In the genomic region with DNA sequence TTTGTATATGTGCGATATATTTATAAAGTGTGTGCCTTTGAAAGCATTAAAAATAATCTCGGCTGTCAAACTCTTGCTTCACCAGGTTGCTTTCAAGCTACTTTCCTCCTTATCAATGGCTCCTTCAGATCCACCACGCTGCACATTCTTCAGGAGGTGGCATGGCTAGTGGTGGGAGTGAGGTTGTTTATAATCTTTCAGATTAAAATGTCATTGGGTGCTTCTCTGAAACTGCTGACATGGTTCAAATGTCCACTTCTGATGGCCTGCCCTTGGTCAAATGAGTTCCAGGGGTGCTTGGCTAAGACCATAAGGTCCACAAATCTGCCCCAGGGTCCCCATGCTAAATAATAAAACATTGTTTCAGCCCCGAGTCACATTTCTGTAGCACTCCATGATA, we compare ENCODE assay signal across 23 cellular contexts. TPM values are rescaled to one million over a fixed set of nuclear protein-coding genes. Genes with fewer than 3 reads are reported as not detected.
A peak's percentile ranks its signal among the peaks of the same experiment; 100 is the strongest.
DNase-seq lines count a peak whose midpoint lies in the region; ATAC-seq, FAIRE-seq and TF ChIP-seq lines count a peak whose summit lies in the region.
"Had no signal": no experiment of that assay in that cellular context is flagged by ENCODE, and none has a peak within 500 bp of the region (broad histone marks: within the 10 kb centered on the region; RNA-seq: fewer than 3 reads in every experiment).

No MANE protein-coding gene starts in this region.

- H3K36me3 ChIP-seq in SK-N-SH (replicated peaks in 1 of 2; ENCODE audit: control insufficient read depth in 1 of 2, insufficient read depth in 2 of 2, low read length in 1 of 2) (no peaks in the 10 kb centered on the region), rectal smooth muscle tissue (ENCODE audit: control insufficient read depth, insufficient read depth, low read length) (no peaks in the 10 kb centered on the region)

- H3K27me3 ChIP-seq in SK-N-SH (ENCODE audit: insufficient read depth) (no peaks in the 10 kb centered on the region), rectal smooth muscle tissue (ENCODE audit: control insufficient read depth, insufficient read depth, low read length) (no peaks in the 10 kb centered on the region)

- H3K9me3 ChIP-seq in A549 (no peaks in the 10 kb centered on the region), SK-N-SH (no peaks in the 10 kb centered on the region)
- H3K9me3 ChIP-seq: Caco-2 had no signal

- no peak overlapping the region for H2AFZ ChIP-seq in SK-N-SH (ENCODE audit: low read depth)

- DNase-seq in A549 (ENCODE audit: low read depth in 1 of 2, low spot score in 1 of 2) (no peak), SK-N-SH (peak; percentile 46), fibroblast of villous mesenchyme (ENCODE audit: low read depth) (peak; percentile 48), NK-92 (lab: John Stamatoyannopoulos, UW; ENCODE audit: unreplicated experiment) (no peak), nucleus accumbens (lab: John Stamatoyannopoulos, UW) (no peak)
- no peak for DNase-seq in stimulated activated CD4-positive, alpha-beta T cell treated with anti-CD3 and anti-CD28 coated beads, Interleukin-15, amount 100 ng/mL, for 24 hours
- DNase-seq: Caco-2; CD4-positive, CD25-positive, alpha-beta regulatory T cell; DMS 273 treated with DMSO at 0.1 percent for 48 hours; DND-41; GOT3; HCEC 1CT; Kasumi-1; NCI-H1417; NCI-H1694 treated with DMSO at 0.1 percent for 48 hours; NCI-H446 treated with DMSO at 0.1 percent for 48 hours; NCI-H526 treated with DMSO at 0.1 percent for 48 hours; SHP77 had no signal

- no peak for TF ChIP-seq POLR2A in A549 (IDR thresholded peaks at IDR 0.05; ENCODE audit: low read length)

- 74% methylated on average over 4 of the region's 4 CpGs for WGBS in A549 (ENCODE audit: missing lambda C conversion rate)
- WGBS in SK-N-SH (ENCODE audit: low lambda C conversion rate) = 80% methylated on average over 4 of the region's 4 CpGs

- H3K4me3 ChIP-seq in A549 (no peak overlapping the region), SK-N-SH (ENCODE audit: low read depth in 2 of 2, low read length in 1 of 2) (no peak overlapping the region), fibroblast of villous mesenchyme (ENCODE audit: low read depth, low read length) (no peak overlapping the region), rectal smooth muscle tissue (ENCODE audit: low read length) (no peak overlapping the region)
- H3K4me3 ChIP-seq: SK-N-MC had no signal

- ATAC-seq in A549 (no peak), GM18858 (IDR thresholded peaks at IDR 0.05; ENCODE audit: unreplicated experiment) (no peak)

- H3K27ac ChIP-seq in A549 (no peak overlapping the region), SK-N-SH (ENCODE audit: low read depth in 2 of 2, low read length in 1 of 2) (peak overlapping the region in 1 of 2 experiments; percentile 95; a peak in 2 of 4 replicates), rectal smooth muscle tissue (ENCODE audit: low read depth, low read length) (peak overlapping the region; percentile 63)
- H3K27ac ChIP-seq: SK-N-MC had no signal

- peaks cover 25% of the 10 kb centered on the region for H3K79me2 ChIP-seq in SK-N-SH (ENCODE audit: insufficient read depth)

- FAIRE-seq in A549 (lab: Jason Lieb, UNC) = no peak
- FAIRE-seq: A204.1, GM12892 had no signal

- H3K9ac ChIP-seq in SK-N-SH (no peak overlapping the region), rectal smooth muscle tissue (ENCODE audit: low read length) (no peak overlapping the region)

- POLR2A ChIA-PET in A549 (lab: Yijun Ruan, JAX) (no interaction called here), SK-N-SH (lab: Yijun Ruan, JAX) (interaction anchor here (1.0 to 4.6 kb wide), 2 partner anchors 9 to 36 kb away, joined by 4 to 44 read pairs; partner anchors contain the start of gene ARHGAP31)

- peaks cover 3% of the 10 kb centered on the region for H3F3A ChIP-seq in SK-N-SH (replicated peaks; ENCODE audit: insufficient read depth)

- TF ChIP-seq RAD21 in A549 (conservative IDR thresholded peaks at IDR 0.05 in 1 of 2, IDR thresholded peaks at IDR 0.05 in 1 of 2) (no peak), SK-N-SH (IDR thresholded peaks at IDR 0.05; ENCODE audit: low read length) (no peak)

- no peaks in the 10 kb centered on the region for H3K9me2 ChIP-seq in SK-N-SH

- H3K4me2 ChIP-seq in A549 (no peak overlapping the region), SK-N-SH (no peak overlapping the region)

- TF ChIP-seq EP300 in A549 (IDR thresholded peaks at IDR 0.05) (no peak), SK-N-SH (IDR thresholded peaks at IDR 0.05; ENCODE audit: borderline replicate concordance in 1 of 2, low read depth in 1 of 2, low read length in 1 of 2) (peak in 1 of 2 experiments; percentile 82; a peak in 2 of 4 replicates)

- TF ChIP-seq CTCF in A549 (IDR thresholded peaks at IDR 0.05) (no peak), SK-N-SH (IDR thresholded peaks at IDR 0.05) (no peak), fibroblast of villous mesenchyme (IDR thresholded peaks at IDR 0.05; ENCODE audit: insufficient read depth, low read depth, low read length) (no peak)

- CTCF ChIA-PET in A549 (lab: Yijun Ruan, JAX) (interaction anchor here (1.7 kb wide), 1 partner anchor 9 kb away, joined by 6 read pairs; no protein-coding TSS in a partner anchor), SK-N-SH (lab: Yijun Ruan, JAX) (interaction anchor here (1.2 to 2.7 kb wide), 3 partner anchors 9 to 58 kb away, joined by 3 to 11 read pairs (median 6); no protein-coding TSS in a partner anchor)

- no peaks in the 10 kb centered on the region for H4K20me1 ChIP-seq in SK-N-SH (ENCODE audit: insufficient read depth)

- no peaks in the 10 kb centered on the region for H3K4me1 ChIP-seq in A549
- H3K4me1 ChIP-seq in SK-N-SH (ENCODE audit: control insufficient read depth in 1 of 2, insufficient read depth in 2 of 2, low read depth in 1 of 2, low read length in 1 of 2) = peaks cover 4 to 50% of the 10 kb centered on the region in 2 experiments; a peak in 2 of 4 replicates
- H3K4me1 ChIP-seq in rectal smooth muscle tissue (ENCODE audit: control insufficient read depth, insufficient read depth, low read length) = peaks cover 4% of the 10 kb centered on the region
- H3K4me1 ChIP-seq: Caco-2 had no signal

TF ChIP-seq in A549, 52 proteins besides CTCF, POLR2A, EP300 and RAD21:
- TF ChIP-seq ESRRA (IDR thresholded peaks at IDR 0.05; ENCODE audit: borderline replicate concordance, low read length) (no peak), MAFK (IDR thresholded peaks at IDR 0.05; ENCODE audit: partially characterized antibody) (peak; percentile 40)

TF ChIP-seq in SK-N-SH, 30 proteins besides CTCF, POLR2A, EP300 and RAD21:
- TF ChIP-seq IRF3 (IDR thresholded peaks at IDR 0.05; ENCODE audit: low read depth, low read length) (no peak), CHD2 (IDR thresholded peaks at IDR 0.05; ENCODE audit: low read length, partially characterized antibody) (peak; percentile 8), MEF2A (IDR thresholded peaks at IDR 0.05; ENCODE audit: borderline replicate concordance, low read depth) (no peak)

RNA-seq across cellular contexts. Expression of gene ARHGAP31, which starts 36.7 kb away (rescaled TPM):
- polyA plus RNA-seq in A549 (2011; rRNA removed) (1.3 and 1.4 TPM in 2 replicates), A549 (2017; fragmentation: RNase III; extraction: RNeasy Plus Mini Kit Qiagen cat#74134 plus additional on column Dnase treatment) (0.68 to 0.94 TPM (median 0.93 TPM) in 3 replicates), SK-N-SH (2012; rRNA removed) (4.4 and 7.7 TPM in 2 replicates)
- 0.26 and 0.31 TPM in 2 replicates for polyA plus RNA-seq in A549 (2012; cell fraction: cytosol; rRNA removed)
- 0.16 and 0.21 TPM in 2 replicates for polyA plus RNA-seq in A549 (2012; cell fraction: nucleus; rRNA removed)
- 3.3 and 4.8 TPM in 2 replicates for polyA minus RNA-seq in A549 (2011; rRNA and poly(A)+ RNA removed)
- polyA plus RNA-seq in SK-N-SH (2012; cell fraction: cytosol; rRNA removed) = 4.0 and 4.8 TPM in 2 replicates
- 6.0 and 7.0 TPM in 2 replicates for polyA plus RNA-seq in SK-N-SH (2012; cell fraction: nucleus; rRNA removed)
- 15.1 and 15.5 TPM in 2 replicates for total RNA-seq in fibroblast of villous mesenchyme

Comparison
In these comparisons a context has a peak if more than half of its experiments do, and no peak if none do; other contexts are left out.
1. DNase-seq: peak in SK-N-SH (single experiment) and fibroblast of villous mesenchyme (single experiment); none in A549 (0 of 2), NK-92 (single experiment), nucleus accumbens (0 of 56) and stimulated activated CD4-positive, alpha-beta T cell treated with anti-CD3 and anti-CD28 coated beads, Interleukin-15, amount 100 ng/mL, for 24 hours (single experiment).
2. Of the 12 proteins assayed by ChIP-seq in both A549 and SK-N-SH: peak only in A549: none; only in SK-N-SH: CHD2; in both: none; in neither: 10; mixed calls (peak in some experiments, not most) for 1.